Comparison of ENCODE assay signal across 8 cellular contexts in the genomic region with DNA sequence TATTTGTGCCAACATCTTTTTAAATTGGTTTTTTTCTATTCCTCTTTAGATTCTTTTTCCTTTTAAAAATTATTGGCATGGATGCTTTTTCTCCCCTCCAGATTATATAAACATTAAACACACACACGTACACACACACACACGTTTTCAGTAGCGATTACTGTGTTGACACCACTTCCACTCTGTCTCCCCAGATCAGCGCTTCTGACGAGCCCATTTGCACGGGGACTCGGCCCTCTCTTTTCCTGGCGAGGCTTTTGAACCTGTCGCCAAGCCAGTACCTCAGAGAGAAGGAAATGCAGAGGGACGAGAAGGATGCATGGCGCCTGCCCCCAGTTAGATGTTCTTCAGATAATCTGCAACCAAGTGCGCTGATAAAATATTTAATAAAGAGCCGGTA. TPM values are rescaled to one million over a fixed set of nuclear protein-coding genes. Genes with fewer than 3 reads are reported as not detected.
DNase-seq lines count a peak whose midpoint lies in the region; ATAC-seq and TF ChIP-seq lines count a peak whose summit lies in the region.

No MANE protein-coding gene starts in this region.

- H3K4me3 Mint-ChIP-seq in activated T-helper 1 cell treated with anti-CD3 and anti-CD28 coated beads, Interleukin-12 subunit alpha, Interleukin-12 subunit beta, Interleukin-2, Interleukin-4 antibody, amounts not matched to agents 30 ng/mL and 10 ng/mL and 1 ng/mL, durations not matched to agents 14 hours and 24 hours and 36 hours, result peak overlapping the region; percentile 61

- H3K4me1 Mint-ChIP-seq in activated T-helper 1 cell treated with anti-CD3 and anti-CD28 coated beads, Interleukin-12 subunit alpha, Interleukin-12 subunit beta, Interleukin-2, Interleukin-4 antibody, amounts not matched to agents 30 ng/mL and 10 ng/mL and 1 ng/mL, durations not matched to agents 14 hours and 24 hours and 36 hours (ENCODE audit: low read depth), result peaks cover 58% of the 10 kb centered on the region

- peaks cover 23% of the 10 kb centered on the region for H3K36me3 Mint-ChIP-seq in activated T-helper 1 cell treated with anti-CD3 and anti-CD28 coated beads, Interleukin-12 subunit alpha, Interleukin-12 subunit beta, Interleukin-2, Interleukin-4 antibody, amounts not matched to agents 30 ng/mL and 10 ng/mL and 1 ng/mL, durations not matched to agents 14 hours and 24 hours and 36 hours (ENCODE audit: low read depth)

- H3K27ac ChIP-seq in right lobe of liver, result no peak overlapping the region

- H3K4me3 ChIP-seq in AG10803 (ENCODE audit: low read length) (peak overlapping the region; percentile 56), right lobe of liver (peak overlapping the region; percentile 29 to 39 (median 37))

- peaks cover 0 to 34% (median 5%) of the 10 kb centered on the region in 4 donors for H3K4me1 ChIP-seq in right lobe of liver

- no peak for TF ChIP-seq POLR2A in right lobe of liver (IDR thresholded peaks at IDR 0.05)

- no peaks in the 10 kb centered on the region for H3K9me3 Mint-ChIP-seq in activated T-helper 1 cell treated with anti-CD3 and anti-CD28 coated beads, Interleukin-12 subunit alpha, Interleukin-12 subunit beta, Interleukin-2, Interleukin-4 antibody, amounts not matched to agents 30 ng/mL and 10 ng/mL and 1 ng/mL, durations not matched to agents 14 hours and 24 hours and 36 hours

- H3K27me3 Mint-ChIP-seq in activated T-helper 1 cell treated with anti-CD3 and anti-CD28 coated beads, Interleukin-12 subunit alpha, Interleukin-12 subunit beta, Interleukin-2, Interleukin-4 antibody, amounts not matched to agents 30 ng/mL and 10 ng/mL and 1 ng/mL, durations not matched to agents 14 hours and 24 hours and 36 hours (ENCODE audit: insufficient read depth), result peaks cover 57% of the 10 kb centered on the region

- no peak for TF ChIP-seq CTCF in AG10803 (conservative IDR thresholded peaks at IDR 0.05; ENCODE audit: low read length)
- no peak for TF ChIP-seq CTCF in right lobe of liver (IDR thresholded peaks at IDR 0.05)

- peak overlapping the region; percentile 32 for H3K27ac Mint-ChIP-seq in activated T-helper 1 cell treated with anti-CD3 and anti-CD28 coated beads, Interleukin-12 subunit alpha, Interleukin-12 subunit beta, Interleukin-2, Interleukin-4 antibody, amounts not matched to agents 30 ng/mL and 10 ng/mL and 1 ng/mL, durations not matched to agents 14 hours and 24 hours and 36 hours

- ATAC-seq in GM18858 (IDR thresholded peaks at IDR 0.05; ENCODE audit: unreplicated experiment) (peak; percentile 16), HG03565 (IDR thresholded peaks at IDR 0.05; ENCODE audit: unreplicated experiment) (peak; percentile 21), right lobe of liver (peak in 2 of 4 donors; percentile 13 to 21)

- H3K27me3 ChIP-seq in right lobe of liver, result peaks cover 3 to 20% of the 10 kb centered on the region in 2 donors

- H3K36me3 ChIP-seq in right lobe of liver, result no peaks in the 10 kb centered on the region

- WGBS in right lobe of liver (ENCODE audit: insufficient coverage, low coverage, low lambda C conversion rate, missing lambda C conversion rate), result 2% methylated on average over 11 of the region's 13 CpGs

- H3K9me3 ChIP-seq in right lobe of liver, result no peaks in the 10 kb centered on the region

- DNase-seq in AG10803 (ENCODE audit: low read depth), result no peak
- no peak for DNase-seq in activated T-helper 1 cell treated with anti-CD3 and anti-CD28 coated beads, Interleukin-12 subunit alpha, Interleukin-12 subunit beta, Interleukin-2, Interleukin-4 antibody, amounts not matched to agents 30 ng/mL and 10 ng/mL and 1 ng/mL, durations not matched to agents 14 hours and 24 hours and 36 hours (ENCODE audit: low spot score)
- no peak for DNase-seq in right lobe of liver
- DNase-seq in SW480 (ENCODE audit: low spot score), result no peak
- no peak for DNase-seq in SIG-M5 treated with dmso at 0.1 percent for 504 hours (lab: John Stamatoyannopoulos, UW; ENCODE audit: unreplicated experiment)
- DNase-seq in NOMO-1 treated with DMSO at 0.1 percent for 48 hours (lab: John Stamatoyannopoulos, UW; ENCODE audit: unreplicated experiment), result no peak

- intact Hi-C loops in activated T-helper 1 cell treated with anti-CD3 and anti-CD28 coated beads, Interleukin-12 subunit alpha, Interleukin-12 subunit beta, Interleukin-2, Interleukin-4 antibody, amounts not matched to agents 30 ng/mL and 10 ng/mL and 1 ng/mL, durations not matched to agents 14 hours and 24 hours and 36 hours (cut with micrococcal nuclease), result loop anchor here (5.0 kb wide), 1 partner anchor 178 kb away; no protein-coding TSS in a partner anchor
- intact Hi-C loops in right lobe of liver (cut with DNase I), result no loop called here

RNA-seq across cellular contexts. Expression of a gene that starts 1.1 kb away (rescaled TPM):
- total RNA-seq in activated T-helper 1 cell treated with anti-CD3 and anti-CD28 coated beads, Interleukin-12 subunit alpha, Interleukin-12 subunit beta, Interleukin-2, Interleukin-4 antibody, amounts not matched to agents 30 ng/mL and 10 ng/mL and 1 ng/mL, durations not matched to agents 14 hours and 24 hours and 36 hours, result 0.05 TPM in 1 of 2 replicates, not detected in the other
- total RNA-seq in right lobe of liver, result not detected
